ENCODE assay signal across 8 cellular contexts in genomic region chr5:175507671-175508070, GRCh38. TPM values are rescaled to one million over a fixed set of nuclear protein-coding genes. Genes with fewer than 3 reads are reported as not detected.
DNase-seq lines count a peak whose midpoint lies in the region; ATAC-seq and TF ChIP-seq lines count a peak whose summit lies in the region.
"Not testable (repeated sequence)": the region's sequence is repeated elsewhere in the genome, so short reads cannot be mapped to it uniquely, and the experiment has no call there.

No MANE protein-coding gene starts in this region.

- CTCF ChIA-PET in activated B cell treated with CpG ODN at 0.5 μM for 24 hours (lab: Charles Lee): interaction anchor here (1.1 kb wide), 1 partner anchor 43 kb away, joined by 3 read pairs; no protein-coding TSS in a partner anchor
- CTCF ChIA-PET in activated CD4-positive, alpha-beta memory T cell treated with anti-CD3 and anti-CD28 coated beads for 36 hours (lab: Charles Lee): not testable (repeated sequence)
- CTCF ChIA-PET in activated naive CD4-positive, alpha-beta T cell treated with anti-CD3 and anti-CD28 coated beads, Interleukin-2, amount 10 ng/mL, durations not matched to agents 7 days and 5 days (lab: Charles Lee): interaction anchor here (1.0 to 1.5 kb wide), 2 partner anchors 26 to 43 kb away, joined by 3 to 6 read pairs; no protein-coding TSS in a partner anchor

- POLR2A ChIA-PET in activated B cell treated with CpG ODN at 0.5 μM for 24 hours (lab: Charles Lee): not testable (repeated sequence)
- POLR2A ChIA-PET in activated CD4-positive, alpha-beta memory T cell treated with anti-CD3 and anti-CD28 coated beads for 36 hours (lab: Charles Lee): interaction anchor here (0.8 to 0.9 kb wide), 2 partner anchors 9 to 28 kb away, joined by 3 to 6 read pairs; no protein-coding TSS in a partner anchor

- intact Hi-C loops in activated B cell treated with CpG ODN at 0.5 μM for 24 hours (cut with micrococcal nuclease); activated CD4-positive, alpha-beta memory T cell treated with anti-CD3 and anti-CD28 coated beads for 36 hours (cut with micrococcal nuclease): not testable (repeated sequence)

- not testable (repeated sequence) for H3K4me1 Mint-ChIP-seq in activated B cell treated with CpG ODN at 0.5 μM for 24 hours
- H3K4me1 Mint-ChIP-seq in activated CD4-positive, alpha-beta memory T cell treated with anti-CD3 and anti-CD28 coated beads for 36 hours (ENCODE audit: low read depth): peaks cover 38% of the 10 kb centered on the region
- peaks cover 23% of the 10 kb centered on the region for H3K4me1 Mint-ChIP-seq in activated T-cell treated with anti-CD3 and anti-CD28 coated beads, Interleukin-2, amount 50 U/mL, for 4 hours (ENCODE audit: low read depth)
- peaks cover 42% of the 10 kb centered on the region for H3K4me1 Mint-ChIP-seq in activated naive CD4-positive, alpha-beta T cell treated with anti-CD3 and anti-CD28 coated beads, Interleukin-2, amount 10 ng/mL, durations not matched to agents 7 days and 5 days
- H3K4me1 Mint-ChIP-seq in effector memory CD8-positive, alpha-beta T cell (ENCODE audit: low read depth in 2 of 2): peaks cover 9 to 13% of the 10 kb centered on the region in 2 donors

- not testable (repeated sequence) for H3K27me3 Mint-ChIP-seq in activated B cell treated with CpG ODN at 0.5 μM for 24 hours; activated CD4-positive, alpha-beta memory T cell treated with anti-CD3 and anti-CD28 coated beads for 36 hours; activated T-cell treated with anti-CD3 and anti-CD28 coated beads, Interleukin-2, amount 50 U/mL, for 4 hours (ENCODE audit: low read depth); activated naive CD4-positive, alpha-beta T cell treated with anti-CD3 and anti-CD28 coated beads, Interleukin-2, amount 10 ng/mL, durations not matched to agents 7 days and 5 days; effector memory CD8-positive, alpha-beta T cell

- H3K36me3 Mint-ChIP-seq in activated B cell treated with CpG ODN at 0.5 μM for 24 hours (ENCODE audit: low read depth): peaks cover 59% of the 10 kb centered on the region
- peaks cover 62% of the 10 kb centered on the region for H3K36me3 Mint-ChIP-seq in activated CD4-positive, alpha-beta memory T cell treated with anti-CD3 and anti-CD28 coated beads for 36 hours
- H3K36me3 Mint-ChIP-seq in activated T-cell treated with anti-CD3 and anti-CD28 coated beads, Interleukin-2, amount 50 U/mL, for 4 hours (ENCODE audit: insufficient read depth): peaks cover 53% of the 10 kb centered on the region
- peaks cover 59% of the 10 kb centered on the region for H3K36me3 Mint-ChIP-seq in activated naive CD4-positive, alpha-beta T cell treated with anti-CD3 and anti-CD28 coated beads, Interleukin-2, amount 10 ng/mL, durations not matched to agents 7 days and 5 days
- H3K36me3 Mint-ChIP-seq in effector memory CD8-positive, alpha-beta T cell (ENCODE audit: insufficient read depth): peaks cover 59% of the 10 kb centered on the region

- not testable (repeated sequence) for DNase-seq in activated B cell treated with CpG ODN at 0.5 μM for 24 hours; effector memory CD8-positive, alpha-beta T cell
- peak; percentile 68 for DNase-seq in activated CD4-positive, alpha-beta memory T cell treated with anti-CD3 and anti-CD28 coated beads for 36 hours
- DNase-seq in activated T-cell treated with anti-CD3 and anti-CD28 coated beads, Interleukin-2, amount 50 U/mL, for 4 hours: peak; percentile 48
- DNase-seq in activated naive CD4-positive, alpha-beta T cell treated with anti-CD3 and anti-CD28 coated beads, Interleukin-2, amount 10 ng/mL, durations not matched to agents 7 days and 5 days: peak; percentile 71
- DNase-seq in stimulated activated CD4-positive, alpha-beta T cell treated with anti-CD3 and anti-CD28 coated beads, Interleukin-4, amount 100 ng/mL, for 24 hours: peak; percentile 50
- peak; percentile 41 for DNase-seq in stimulated activated naive CD8-positive, alpha-beta T cell treated with anti-CD3 and anti-CD28 coated beads, Interleukin-15, Interleukin-2, amounts not matched to agents 100 U/mL and 50 U/mL, for 24 hours

- H3K4me3 Mint-ChIP-seq in activated B cell treated with CpG ODN at 0.5 μM for 24 hours; activated CD4-positive, alpha-beta memory T cell treated with anti-CD3 and anti-CD28 coated beads for 36 hours; activated T-cell treated with anti-CD3 and anti-CD28 coated beads, Interleukin-2, amount 50 U/mL, for 4 hours; activated naive CD4-positive, alpha-beta T cell treated with anti-CD3 and anti-CD28 coated beads, Interleukin-2, amount 10 ng/mL, durations not matched to agents 7 days and 5 days; effector memory CD8-positive, alpha-beta T cell: not testable (repeated sequence)

- ATAC-seq in GM19351 (IDR thresholded peaks at IDR 0.05; ENCODE audit: unreplicated experiment) (peak; percentile 67), activated B cell treated with CpG ODN at 0.5 μM for 24 hours (ENCODE audit: low read depth) (peak; percentile 57)
- peak; percentile 93 to 98 for ATAC-seq in activated T-cell treated with anti-CD3 and anti-CD28 coated beads, Interleukin-2, amount 50 U/mL, for 4 hours
- peak; percentile 54 for ATAC-seq in effector memory CD8-positive, alpha-beta T cell (replicated peaks)
- peak; percentile 90 for ATAC-seq in stimulated activated naive CD8-positive, alpha-beta T cell treated with anti-CD3 and anti-CD28 coated beads, Interleukin-15, Interleukin-2, amounts not matched to agents 100 U/mL and 50 U/mL, for 24 hours

- not testable (repeated sequence) for TF ChIP-seq CTCF in activated B cell treated with CpG ODN at 0.5 μM for 24 hours (IDR thresholded peaks at IDR 0.05)

- not testable (repeated sequence) for H3K27ac Mint-ChIP-seq in activated B cell treated with CpG ODN at 0.5 μM for 24 hours
- peak overlapping the region; percentile 83 for H3K27ac Mint-ChIP-seq in activated CD4-positive, alpha-beta memory T cell treated with anti-CD3 and anti-CD28 coated beads for 36 hours
- H3K27ac Mint-ChIP-seq in activated naive CD4-positive, alpha-beta T cell treated with anti-CD3 and anti-CD28 coated beads, Interleukin-2, amount 10 ng/mL, durations not matched to agents 7 days and 5 days: peak overlapping the region; percentile 81
- peak overlapping the region in 1 of 2 donors; percentile 33 for H3K27ac Mint-ChIP-seq in effector memory CD8-positive, alpha-beta T cell

- H3K9me3 Mint-ChIP-seq in activated B cell treated with CpG ODN at 0.5 μM for 24 hours; activated CD4-positive, alpha-beta memory T cell treated with anti-CD3 and anti-CD28 coated beads for 36 hours; activated T-cell treated with anti-CD3 and anti-CD28 coated beads, Interleukin-2, amount 50 U/mL, for 4 hours; activated naive CD4-positive, alpha-beta T cell treated with anti-CD3 and anti-CD28 coated beads, Interleukin-2, amount 10 ng/mL, durations not matched to agents 7 days and 5 days; effector memory CD8-positive, alpha-beta T cell: not testable (repeated sequence)

RNA-seq across cellular contexts. Expression of gene SFXN1, which starts 29.3 kb away (rescaled TPM):
- total RNA-seq in activated B cell treated with CpG ODN at 0.5 μM for 24 hours: 40.2 and 46.9 TPM in 2 replicates
- total RNA-seq in activated CD4-positive, alpha-beta memory T cell treated with anti-CD3 and anti-CD28 coated beads for 36 hours: 100 to 1,000 TPM; 298 to 300 TPM
- 100 to 1,000 TPM; 345 to 411 (median 373) TPM for total RNA-seq in activated T-cell treated with anti-CD3 and anti-CD28 coated beads, Interleukin-2, amount 50 U/mL, for 4 hours
